Comparison of ENCODE assay signal across 18 cellular contexts in genomic region chr5:140602165-140602564, GRCh38. TPM values are rescaled to one million over a fixed set of nuclear protein-coding genes. Genes with fewer than 3 reads are reported as not detected.
DNase-seq lines count a peak whose midpoint lies in the region; ATAC-seq, FAIRE-seq and TF ChIP-seq lines count a peak whose summit lies in the region.
"Had no signal": no experiment of that assay in that cellular context is flagged by ENCODE, and none has a peak within 500 bp of the region (broad histone marks: within the 10 kb centered on the region; RNA-seq: fewer than 3 reads in every experiment).

No MANE protein-coding gene starts in this region.

- H3K36me3 ChIP-seq in liver (ENCODE audit: control insufficient read depth in 4 of 4, insufficient read depth in 3 of 4, low read depth in 1 of 4, low read length in 3 of 4) (no peaks in the 10 kb centered on the region), HepG2 (replicated peaks in 1 of 2; ENCODE audit: control insufficient read depth in 1 of 2, insufficient read depth in 2 of 2, low read length in 2 of 2) (no peaks in the 10 kb centered on the region), upper lobe of right lung (no peaks in the 10 kb centered on the region)
- H3K36me3 ChIP-seq: brain microvascular endothelial cell, MG63 had no signal

- in situ Hi-C loops in HepG2 (cut with HindIII; ENCODE audit: extremely low pct_ligation_motif_present, low pct_unique_long_range_greater_than_20kb) = no loop called here

- H3K4me1 ChIP-seq in liver (ENCODE audit: control insufficient read depth in 4 of 4, insufficient read depth in 4 of 4, low read length in 3 of 4) (peaks cover 3 to 20% (median 7%) of the 10 kb centered on the region in 4 donors), HepG2 (ENCODE audit: insufficient read depth, low read length) (peaks cover 32% of the 10 kb centered on the region), right cardiac atrium (ENCODE audit: control insufficient read depth, insufficient read depth, low read length) (no peaks in the 10 kb centered on the region), upper lobe of right lung (no peaks in the 10 kb centered on the region)

- H4K20me1 ChIP-seq in HepG2 (ENCODE audit: insufficient read depth, low read length) = no peaks in the 10 kb centered on the region

- POLR2A ChIA-PET in HepG2 (lab: Yijun Ruan, JAX) = no interaction called here

- BruUV-seq in HepG2 (replicated peaks; lab: Mats Ljungman, UMichigan) = no TSS peak

- H3K9ac ChIP-seq in liver (ENCODE audit: low read depth in 1 of 2, low read length in 2 of 2) (no peak overlapping the region), HepG2 (ENCODE audit: insufficient read depth, low read depth, low read length) (no peak overlapping the region)

- H2AFZ ChIP-seq in HepG2 (ENCODE audit: low read length) = no peak overlapping the region

- CTCF ChIA-PET in HepG2 (lab: Yijun Ruan, JAX; ENCODE audit: low intra/inter-chr PET ratio, low total read pairs) = no interaction called here

- TF ChIP-seq EP300 in HepG2 (IDR thresholded peaks at IDR 0.05; ENCODE audit: low read depth in 2 of 2, low read length in 2 of 2) (no peak), HepG2 (CRISPR knock-in tag; IDR thresholded peaks at IDR 0.05; ENCODE audit: borderline replicate concordance) (no peak)

- H3K4me3 ChIP-seq in liver (ENCODE audit: low read depth in 1 of 3, low read length in 3 of 3) (no peak overlapping the region), HepG2 (replicated peaks in 1 of 3; ENCODE audit: insufficient read depth in 1 of 3, low read depth in 2 of 3, low read length in 3 of 3) (no peak overlapping the region), right cardiac atrium (ENCODE audit: low read length) (no peak overlapping the region), upper lobe of right lung (no peak overlapping the region)
- H3K4me3 ChIP-seq: MG63 had no signal

- H3K79me2 ChIP-seq in HepG2 (ENCODE audit: insufficient read depth, low read length) = no peaks in the 10 kb centered on the region

- H3K27ac ChIP-seq in liver (ENCODE audit: low read depth in 1 of 2, low read length in 2 of 2) (peak overlapping the region; percentile 88 to 97), HepG2 (ENCODE audit: extremely low read length, insufficient read depth, low read length) (no peak overlapping the region), right cardiac atrium (ENCODE audit: low read length) (peak overlapping the region; percentile 13), upper lobe of right lung (peak overlapping the region; percentile 44)
- H3K27ac ChIP-seq: brain microvascular endothelial cell had no signal

- TF ChIP-seq CTCF in liver (IDR thresholded peaks at IDR 0.05; ENCODE audit: low read depth, low read length, missing input control) (no peak), HepG2 (CRISPR knock-in tag; IDR thresholded peaks at IDR 0.05) (no peak), upper lobe of right lung (IDR thresholded peaks at IDR 0.05) (no peak)

- H3K9me3 ChIP-seq in liver (ENCODE audit: control insufficient read depth in 4 of 4, low read length in 3 of 4) = no peaks in the 10 kb centered on the region
- H3K9me3 ChIP-seq in HepG2 (ENCODE audit: low read length) = no peaks in the 10 kb centered on the region
- H3K9me3 ChIP-seq in right cardiac atrium (ENCODE audit: control insufficient read depth, low read length) = no peaks in the 10 kb centered on the region
- no peaks in the 10 kb centered on the region for H3K9me3 ChIP-seq in upper lobe of right lung
- H3K9me3 ChIP-seq: MG63 had no signal

- intact Hi-C loops in HepG2 (cut with micrococcal nuclease; ENCODE audit: unreplicated experiment) (no loop called here), right cardiac atrium (cut with DNase I) (no loop called here), upper lobe of right lung (cut with DNase I) (no loop called here)

- TF ChIP-seq RAD21 in liver (IDR thresholded peaks at IDR 0.05) (no peak), HepG2 (CRISPR knock-in tag; IDR thresholded peaks at IDR 0.05) (no peak)

- DNase-seq in HepG2 (ENCODE audit: low spot score) = no peak
- no peak for DNase-seq in right cardiac atrium
- no peak for DNase-seq in upper lobe of right lung
- no peak for DNase-seq in NCI-H1048 (lab: John Stamatoyannopoulos, UW)
- no peak for DNase-seq in NK-92 treated with Interleukin-12 subunit alpha and Interleukin-12 subunit beta, amount 100 ng/mL, for 24 hours (lab: John Stamatoyannopoulos, UW)
- DNase-seq: activated CD8-positive, alpha-beta T cell treated with anti-CD3 and anti-CD28 coated beads for 36 hours; activated naive CD8-positive, alpha-beta T cell treated with anti-CD3 and anti-CD28 coated beads for 36 hours; activated T-cell treated with anti-CD3 and anti-CD28 coated beads, Interleukin-2, amount 50 U/mL, for 72 hours; head of caudate nucleus; MG63; NCI-H2081 treated with DMSO at 0.1 percent for 48 hours; NCI-H69; RPMI8226; T-cell had no signal

- TF ChIP-seq POLR2A in HepG2 (IDR thresholded peaks at IDR 0.05; ENCODE audit: insufficient read depth in 1 of 2, low read depth in 2 of 2, low read length in 2 of 2) = no peak

- ATAC-seq in HepG2 (no peak), right cardiac atrium (peak in 1 of 2 donors; percentile 57), upper lobe of right lung (peak; percentile 89)
- ATAC-seq: activated CD8-positive, alpha-beta T cell treated with anti-CD3 and anti-CD28 coated beads for 36 hours; activated T-cell treated with anti-CD3 and anti-CD28 coated beads, Interleukin-2, amount 50 U/mL, for 72 hours; esophagus mucosa; T-cell had no signal

- no peak for FAIRE-seq in HepG2 (lab: Jason Lieb, UNC)
- FAIRE-seq: islet of Langerhans had no signal

- no peak overlapping the region for H3K4me2 ChIP-seq in HepG2 (ENCODE audit: low read depth, low read length)

- 87% methylated on average over 4 of the region's 4 CpGs for WGBS in liver
- WGBS in HepG2 (ENCODE audit: low lambda C conversion rate) = 43% methylated on average over 4 of the region's 4 CpGs
- 70% methylated on average over 4 of the region's 4 CpGs for WGBS in right cardiac atrium

- H3K27me3 ChIP-seq in liver (ENCODE audit: control insufficient read depth in 4 of 4, insufficient read depth in 4 of 4, low read length in 3 of 4) (no peaks in the 10 kb centered on the region), HepG2 (ENCODE audit: control insufficient read depth in 1 of 2, insufficient read depth in 2 of 2, low read length in 2 of 2) (no peaks in the 10 kb centered on the region; a peak in 2 of 5 replicates), right cardiac atrium (ENCODE audit: control insufficient read depth, insufficient read depth) (no peaks in the 10 kb centered on the region), upper lobe of right lung (no peaks in the 10 kb centered on the region)
- H3K27me3 ChIP-seq: brain microvascular endothelial cell, MG63 had no signal

RNA-seq across cellular contexts. Expression of gene CD14, which starts 30.8 kb away (rescaled TPM):
- total RNA-seq in liver (100 to 1,000 TPM in 1 of 2 donors, 10 to 100 TPM in 1; 61.0 to 297 TPM), HepG2 (2016; rRNA removed; fragmentation: Illumina TruSeq; extraction: Trizol) (0.70 and 1.7 TPM in 2 replicates), right cardiac atrium (10 to 100 TPM; 52.8 to 99.0 (median 68.0) TPM), upper lobe of right lung (127 TPM)
- polyA plus RNA-seq in liver (100 to 1,000 TPM; 277 to 343 TPM), HepG2 (2011; rRNA removed) (4.7 and 9.8 TPM in 2 replicates), right cardiac atrium (25.1 TPM)
- 0.35 and 0.40 TPM in 2 replicates for total RNA-seq in HepG2 (2016; cell fraction: cytosol; rRNA removed; fragmentation: Illumina TruSeq; extraction: Trizol; ENCODE audit: low read depth)
- total RNA-seq in HepG2 (2016; cell fraction: insoluble cytoplasmic fraction; rRNA removed; fragmentation: Illumina TruSeq; extraction: Trizol) = 1.4 TPM in 2 replicates
- 0.22 and 0.31 TPM in 2 replicates for total RNA-seq in HepG2 (2016; cell fraction: membrane; rRNA removed; fragmentation: Illumina TruSeq; extraction: Trizol)
- total RNA-seq in HepG2 (2016; cell fraction: nucleus; rRNA removed; fragmentation: Illumina TruSeq; extraction: Trizol) = 1.5 and 1.7 TPM in 2 replicates
- polyA plus RNA-seq in HepG2 (2011; cell fraction: cytosol; rRNA removed) = 4.5 and 5.6 TPM in 2 replicates
- polyA plus RNA-seq in HepG2 (2011; cell fraction: nucleus; rRNA removed) = 3.9 and 7.5 TPM in 2 replicates
- polyA plus RNA-seq in HepG2 (2012) = 2.7 and 8.6 TPM in 2 replicates
- polyA plus RNA-seq in HepG2 (2016; cell fraction: cytosol; fragmentation: Illumina TruSeq; extraction: Trizol; ENCODE audit: low read depth) = 0.16 and 0.26 TPM in 2 replicates
- 0.59 and 0.86 TPM in 2 replicates for polyA plus RNA-seq in HepG2 (2016; cell fraction: insoluble cytoplasmic fraction; fragmentation: Illumina TruSeq; extraction: Trizol; ENCODE audit: low read depth)
- polyA plus RNA-seq in HepG2 (2016; cell fraction: membrane; fragmentation: Illumina TruSeq; extraction: Trizol; ENCODE audit: low read depth) = 0.15 and 0.20 TPM in 2 replicates
- polyA plus RNA-seq in HepG2 (2016; cell fraction: nucleus; fragmentation: Illumina TruSeq; extraction: Trizol; ENCODE audit: insufficient read depth, low read depth) = 1.8 and 4.1 TPM in 2 replicates
- 0.16 and 4.7 TPM in 2 replicates for polyA minus RNA-seq in HepG2 (2011; rRNA and poly(A)+ RNA removed; ENCODE audit: low replicate concordance)
- 2.6 and 4.0 TPM in 2 replicates for polyA minus RNA-seq in HepG2 (2011; cell fraction: cytosol; rRNA and poly(A)+ RNA removed)
- polyA minus RNA-seq in HepG2 (2011; cell fraction: nucleus; rRNA and poly(A)+ RNA removed) = 0.90 and 1.5 TPM in 2 replicates

RNA-seq across cellular contexts. Expression of gene TMCO6, which starts 37.1 kb away (rescaled TPM):
- 10 to 100 TPM; 14.1 to 55.9 TPM for total RNA-seq in liver
- 10 to 100 TPM; 12.6 to 23.3 TPM for polyA plus RNA-seq in liver
- total RNA-seq in HepG2 (2016; rRNA removed; fragmentation: Illumina TruSeq; extraction: Trizol) = 8.2 and 16.6 TPM in 2 replicates
- 5.8 and 7.1 TPM in 2 replicates for total RNA-seq in HepG2 (2016; cell fraction: cytosol; rRNA removed; fragmentation: Illumina TruSeq; extraction: Trizol; ENCODE audit: low read depth)
- total RNA-seq in HepG2 (2016; cell fraction: insoluble cytoplasmic fraction; rRNA removed; fragmentation: Illumina TruSeq; extraction: Trizol) = 7.7 and 17.8 TPM in 2 replicates
- total RNA-seq in HepG2 (2016; cell fraction: membrane; rRNA removed; fragmentation: Illumina TruSeq; extraction: Trizol) = 6.2 and 7.2 TPM in 2 replicates
- total RNA-seq in HepG2 (2016; cell fraction: nucleus; rRNA removed; fragmentation: Illumina TruSeq; extraction: Trizol) = 33.8 and 34.3 TPM in 2 replicates
- polyA plus RNA-seq in HepG2 (2011; rRNA removed) = 28.2 and 36.3 TPM in 2 replicates
- 19.5 and 25.9 TPM in 2 replicates for polyA plus RNA-seq in HepG2 (2011; cell fraction: cytosol; rRNA removed)
- 235 and 295 TPM in 2 replicates for polyA plus RNA-seq in HepG2 (2011; cell fraction: nucleus; rRNA removed)
- polyA plus RNA-seq in HepG2 (2012) = 17.5 and 19.3 TPM in 2 replicates
- polyA plus RNA-seq in HepG2 (2016; cell fraction: cytosol; fragmentation: Illumina TruSeq; extraction: Trizol; ENCODE audit: low read depth) = 2.1 and 2.6 TPM in 2 replicates
- polyA plus RNA-seq in HepG2 (2016; cell fraction: insoluble cytoplasmic fraction; fragmentation: Illumina TruSeq; extraction: Trizol; ENCODE audit: low read depth) = 5.9 and 6.4 TPM in 2 replicates
- polyA plus RNA-seq in HepG2 (2016; cell fraction: membrane; fragmentation: Illumina TruSeq; extraction: Trizol; ENCODE audit: low read depth) = 3.2 and 5.9 TPM in 2 replicates
- 57.6 and 58.2 TPM in 2 replicates for polyA plus RNA-seq in HepG2 (2016; cell fraction: nucleus; fragmentation: Illumina TruSeq; extraction: Trizol; ENCODE audit: insufficient read depth, low read depth)
- 28.7 and 45.7 TPM in 2 replicates for polyA minus RNA-seq in HepG2 (2011; rRNA and poly(A)+ RNA removed; ENCODE audit: low replicate concordance)
- polyA minus RNA-seq in HepG2 (2011; cell fraction: cytosol; rRNA and poly(A)+ RNA removed) = 5.5 and 5.7 TPM in 2 replicates
- 74.2 and 90.0 TPM in 2 replicates for polyA minus RNA-seq in HepG2 (2011; cell fraction: nucleus; rRNA and poly(A)+ RNA removed)
- 1 to 10 TPM; 4.3 to 5.0 (median 4.8) TPM for total RNA-seq in right cardiac atrium
- 4.6 TPM for polyA plus RNA-seq in right cardiac atrium
- 10.7 TPM for total RNA-seq in upper lobe of right lung

RNA-seq across cellular contexts. Expression of gene SLC35A4, which starts 37.5 kb away (rescaled TPM):
- 10 to 100 TPM; 17.5 to 31.5 TPM for total RNA-seq in liver
- 10 to 100 TPM; 21.7 to 37.0 TPM for polyA plus RNA-seq in liver
- total RNA-seq in HepG2 (2016; rRNA removed; fragmentation: Illumina TruSeq; extraction: Trizol) = 0.71 and 0.95 TPM in 2 replicates
- total RNA-seq in HepG2 (2016; cell fraction: cytosol; rRNA removed; fragmentation: Illumina TruSeq; extraction: Trizol; ENCODE audit: low read depth) = 0.18 and 0.20 TPM in 2 replicates
- 0.55 and 1.4 TPM in 2 replicates for total RNA-seq in HepG2 (2016; cell fraction: insoluble cytoplasmic fraction; rRNA removed; fragmentation: Illumina TruSeq; extraction: Trizol)
- 1.3 TPM in 2 replicates for total RNA-seq in HepG2 (2016; cell fraction: membrane; rRNA removed; fragmentation: Illumina TruSeq; extraction: Trizol)
- total RNA-seq in HepG2 (2016; cell fraction: nucleus; rRNA removed; fragmentation: Illumina TruSeq; extraction: Trizol) = 0.50 and 1.2 TPM in 2 replicates
- 4.0 and 5.0 TPM in 2 replicates for polyA plus RNA-seq in HepG2 (2011; rRNA removed)
- 2.0 and 2.4 TPM in 2 replicates for polyA plus RNA-seq in HepG2 (2011; cell fraction: cytosol; rRNA removed)
- polyA plus RNA-seq in HepG2 (2011; cell fraction: nucleus; rRNA removed) = 1.8 and 2.8 TPM in 2 replicates
- polyA plus RNA-seq in HepG2 (2012) = 1.7 and 2.1 TPM in 2 replicates
- 0.37 and 0.50 TPM in 2 replicates for polyA plus RNA-seq in HepG2 (2016; cell fraction: cytosol; fragmentation: Illumina TruSeq; extraction: Trizol; ENCODE audit: low read depth)
- polyA plus RNA-seq in HepG2 (2016; cell fraction: insoluble cytoplasmic fraction; fragmentation: Illumina TruSeq; extraction: Trizol; ENCODE audit: low read depth) = 1.2 and 1.3 TPM in 2 replicates
- 1.8 TPM in 2 replicates for polyA plus RNA-seq in HepG2 (2016; cell fraction: membrane; fragmentation: Illumina TruSeq; extraction: Trizol; ENCODE audit: low read depth)
- 1.0 and 1.4 TPM in 2 replicates for polyA plus RNA-seq in HepG2 (2016; cell fraction: nucleus; fragmentation: Illumina TruSeq; extraction: Trizol; ENCODE audit: insufficient read depth, low read depth)
- polyA minus RNA-seq in HepG2 (2011; rRNA and poly(A)+ RNA removed; ENCODE audit: low replicate concordance) = 4.2 and 169 TPM in 2 replicates
- polyA minus RNA-seq in HepG2 (2011; cell fraction: cytosol; rRNA and poly(A)+ RNA removed) = 0.79 TPM in 2 replicates
- 1.0 and 1.5 TPM in 2 replicates for polyA minus RNA-seq in HepG2 (2011; cell fraction: nucleus; rRNA and poly(A)+ RNA removed)
- 10 to 100 TPM; 58.2 to 77.3 (median 71.0) TPM for total RNA-seq in right cardiac atrium
- 44.6 TPM for polyA plus RNA-seq in right cardiac atrium
- total RNA-seq in upper lobe of right lung = 89.4 TPM

RNA-seq across cellular contexts. Expression of gene APBB3, which starts 37.8 kb away (rescaled TPM):
- total RNA-seq in liver = 10 to 100 TPM in 1 of 2 donors, 1 to 10 TPM in 1; 4.6 to 29.1 TPM
- 10 to 100 TPM; 10.1 to 40.5 TPM for polyA plus RNA-seq in liver
- 0.22 and 0.38 TPM in 2 replicates for total RNA-seq in HepG2 (2016; rRNA removed; fragmentation: Illumina TruSeq; extraction: Trizol)
- total RNA-seq in HepG2 (2016; cell fraction: cytosol; rRNA removed; fragmentation: Illumina TruSeq; extraction: Trizol; ENCODE audit: low read depth) = not detected in 2 replicates
- total RNA-seq in HepG2 (2016; cell fraction: insoluble cytoplasmic fraction; rRNA removed; fragmentation: Illumina TruSeq; extraction: Trizol) = 0.24 TPM in 1 of 2 replicates, not detected in the other
- not detected in 2 replicates for total RNA-seq in HepG2 (2016; cell fraction: membrane; rRNA removed; fragmentation: Illumina TruSeq; extraction: Trizol)
- total RNA-seq in HepG2 (2016; cell fraction: nucleus; rRNA removed; fragmentation: Illumina TruSeq; extraction: Trizol) = 0.43 and 0.78 TPM in 2 replicates
- polyA plus RNA-seq in HepG2 (2011; rRNA removed) = 0.78 and 1.4 TPM in 2 replicates
- 0.17 and 0.21 TPM in 2 replicates for polyA plus RNA-seq in HepG2 (2011; cell fraction: cytosol; rRNA removed)
- polyA plus RNA-seq in HepG2 (2011; cell fraction: nucleus; rRNA removed) = 9.0 and 9.1 TPM in 2 replicates
- 0.38 and 0.51 TPM in 2 replicates for polyA plus RNA-seq in HepG2 (2012)
- not detected in 2 replicates for polyA plus RNA-seq in HepG2 (2016; cell fraction: cytosol; fragmentation: Illumina TruSeq; extraction: Trizol; ENCODE audit: low read depth)
- polyA plus RNA-seq in HepG2 (2016; cell fraction: insoluble cytoplasmic fraction; fragmentation: Illumina TruSeq; extraction: Trizol; ENCODE audit: low read depth) = not detected in 2 replicates
- polyA plus RNA-seq in HepG2 (2016; cell fraction: membrane; fragmentation: Illumina TruSeq; extraction: Trizol; ENCODE audit: low read depth) = not detected in 2 replicates
- 1.9 and 2.0 TPM in 2 replicates for polyA plus RNA-seq in HepG2 (2016; cell fraction: nucleus; fragmentation: Illumina TruSeq; extraction: Trizol; ENCODE audit: insufficient read depth, low read depth)
- 0.68 and 26.5 TPM in 2 replicates for polyA minus RNA-seq in HepG2 (2011; rRNA and poly(A)+ RNA removed; ENCODE audit: low replicate concordance)
- polyA minus RNA-seq in HepG2 (2011; cell fraction: cytosol; rRNA and poly(A)+ RNA removed) = 0.70 TPM in 1 of 2 replicates, not detected in the other
- 1.3 and 3.2 TPM in 2 replicates for polyA minus RNA-seq in HepG2 (2011; cell fraction: nucleus; rRNA and poly(A)+ RNA removed)
- 10 to 100 TPM; 13.2 to 19.2 (median 16.0) TPM for total RNA-seq in right cardiac atrium
- 16.7 TPM for polyA plus RNA-seq in right cardiac atrium
- total RNA-seq in upper lobe of right lung = 25.8 TPM

RNA-seq across cellular contexts. Expression of gene SRA1, which starts 44.9 kb away (rescaled TPM):
- total RNA-seq in liver (10 to 100 TPM; 12.9 to 18.7 TPM), HepG2 (2016; rRNA removed; fragmentation: Illumina TruSeq; extraction: Trizol) (32.8 and 38.1 TPM in 2 replicates), right cardiac atrium (10 to 100 TPM; 25.9 to 32.7 (median 28.2) TPM), upper lobe of right lung (19.4 TPM)
- polyA plus RNA-seq in liver (10 to 100 TPM; 20.9 to 41.1 TPM), HepG2 (2011; rRNA removed) (14.2 and 15.6 TPM in 2 replicates), right cardiac atrium (31.1 TPM)
- 39.0 and 47.9 TPM in 2 replicates for total RNA-seq in HepG2 (2016; cell fraction: cytosol; rRNA removed; fragmentation: Illumina TruSeq; extraction: Trizol; ENCODE audit: low read depth)
- total RNA-seq in HepG2 (2016; cell fraction: insoluble cytoplasmic fraction; rRNA removed; fragmentation: Illumina TruSeq; extraction: Trizol) = 31.9 and 32.7 TPM in 2 replicates
- total RNA-seq in HepG2 (2016; cell fraction: membrane; rRNA removed; fragmentation: Illumina TruSeq; extraction: Trizol) = 39.6 and 41.8 TPM in 2 replicates
- 15.1 and 15.3 TPM in 2 replicates for total RNA-seq in HepG2 (2016; cell fraction: nucleus; rRNA removed; fragmentation: Illumina TruSeq; extraction: Trizol)
- 16.8 and 19.0 TPM in 2 replicates for polyA plus RNA-seq in HepG2 (2011; cell fraction: cytosol; rRNA removed)
- 9.8 and 10.4 TPM in 2 replicates for polyA plus RNA-seq in HepG2 (2011; cell fraction: nucleus; rRNA removed)
- polyA plus RNA-seq in HepG2 (2012) = 11.6 and 17.9 TPM in 2 replicates
- 62.2 and 65.0 TPM in 2 replicates for polyA plus RNA-seq in HepG2 (2016; cell fraction: cytosol; fragmentation: Illumina TruSeq; extraction: Trizol; ENCODE audit: low read depth)
- polyA plus RNA-seq in HepG2 (2016; cell fraction: insoluble cytoplasmic fraction; fragmentation: Illumina TruSeq; extraction: Trizol; ENCODE audit: low read depth) = 33.8 and 43.4 TPM in 2 replicates
- polyA plus RNA-seq in HepG2 (2016; cell fraction: membrane; fragmentation: Illumina TruSeq; extraction: Trizol; ENCODE audit: low read depth) = 38.5 and 50.1 TPM in 2 replicates
- 26.2 and 27.3 TPM in 2 replicates for polyA plus RNA-seq in HepG2 (2016; cell fraction: nucleus; fragmentation: Illumina TruSeq; extraction: Trizol; ENCODE audit: insufficient read depth, low read depth)
- polyA minus RNA-seq in HepG2 (2011; rRNA and poly(A)+ RNA removed; ENCODE audit: low replicate concordance) = 8.3 and 20.3 TPM in 2 replicates
- polyA minus RNA-seq in HepG2 (2011; cell fraction: cytosol; rRNA and poly(A)+ RNA removed) = 8.6 and 9.0 TPM in 2 replicates
- polyA minus RNA-seq in HepG2 (2011; cell fraction: nucleus; rRNA and poly(A)+ RNA removed) = 10.8 and 11.3 TPM in 2 replicates

Comparison
In these comparisons a context has a peak if more than half of its experiments do, and no peak if none do; other contexts are left out.
1. RNA of gene CD14, which starts 30.8 kb away (total RNA-seq): 61.0 to 297 TPM in liver, 127 TPM in upper lobe of right lung (single experiment) and 52.8 to 99.0 TPM in right cardiac atrium; 0.22 to 1.7 TPM in HepG2; every median in the first group is over 10 times any median in the second.
2. RNA of gene SLC35A4, which starts 37.5 kb away (total RNA-seq): 89.4 TPM in upper lobe of right lung (single experiment), 58.2 to 77.3 TPM in right cardiac atrium and 17.5 to 31.5 TPM in liver; 0.18 to 1.4 TPM in HepG2; every median in the first group is over 4 times any median in the second.